ENCODE assay signal across 17 cellular contexts in genomic region chr13:25148005-25148798, GRCh38. TPM values are rescaled to one million over a fixed set of nuclear protein-coding genes. Genes with fewer than 3 reads are reported as not detected.
A peak's percentile ranks its signal among the peaks of the same experiment; 100 is the strongest.
DNase-seq lines count a peak whose midpoint lies in the region; ATAC-seq lines count a peak whose summit lies in the region.
"Had no signal": no experiment of that assay in that cellular context is flagged by ENCODE, and none has a peak within 500 bp of the region (broad histone marks: within the 10 kb centered on the region; RNA-seq: fewer than 3 reads in every experiment).

No MANE protein-coding gene starts in this region.

- in situ Hi-C loops in ACHN (cut with HindIII; ENCODE audit: low pct_ligation_motif_present, low pct_unique_long_range_greater_than_20kb, low sequenced_read_pairs), result no loop called here

- no peaks in the 10 kb centered on the region for H3K9me3 Mint-ChIP-seq in activated CD4-positive, alpha-beta T cell treated with anti-CD3 and anti-CD28 coated beads, Interleukin-2, amount 10 ng/mL, durations not matched to agents 24 days and 14 days
- H3K9me3 Mint-ChIP-seq: activated naive CD8-positive, alpha-beta T cell treated with anti-CD3 and anti-CD28 coated beads, Interleukin-2, amount 50 U/mL, for 24 hours; activated T-cell treated with anti-CD3 and anti-CD28 coated beads, Interleukin-2, amount 50 U/mL, for 72 hours; central memory CD8-positive, alpha-beta T cell had no signal

- peaks cover 11% of the 10 kb centered on the region for H3K27me3 Mint-ChIP-seq in activated CD4-positive, alpha-beta T cell treated with anti-CD3 and anti-CD28 coated beads, Interleukin-2, amount 10 ng/mL, durations not matched to agents 24 days and 14 days

- intact Hi-C loops in activated CD4-positive, alpha-beta T cell treated with anti-CD3 and anti-CD28 coated beads, Interleukin-2, amount 10 ng/mL, durations not matched to agents 24 days and 14 days (cut with micrococcal nuclease), result no loop called here

- no peak for DNase-seq in activated CD4-positive, CD25-positive, alpha-beta regulatory T cell treated with anti-CD3 and anti-CD28 coated beads, Interleukin-2, amount 50 U/mL, for 72 hours
- DNase-seq in activated effector memory CD4-positive, alpha-beta T cell treated with Interleukin-2 at 50 U/mL for 16 hours, result no peak
- DNase-seq in ecto neural progenitor cell (ENCODE audit: low spot score), result no peak
- no peak for DNase-seq in activated CD4-positive, alpha-beta T cell treated with anti-CD3 and anti-CD28 coated beads, Interleukin-2, amount 10 ng/mL, durations not matched to agents 24 days and 14 days
- DNase-seq in ACHN, result no peak
- DNase-seq: activated naive CD8-positive, alpha-beta T cell treated with anti-CD3 and anti-CD28 coated beads, Interleukin-2, amount 50 U/mL, for 24 hours; activated T-cell treated with anti-CD3 and anti-CD28 coated beads, Interleukin-2, amount 50 U/mL, for 72 hours; foreskin fibroblast; left ventricle myocardium superior; NCI-H446; posterior cingulate gyrus; stomach had no signal

- no peak overlapping the region for H3K4me3 Mint-ChIP-seq in activated CD4-positive, alpha-beta T cell treated with anti-CD3 and anti-CD28 coated beads, Interleukin-2, amount 10 ng/mL, durations not matched to agents 24 days and 14 days
- H3K4me3 Mint-ChIP-seq: activated naive CD8-positive, alpha-beta T cell treated with anti-CD3 and anti-CD28 coated beads, Interleukin-2, amount 50 U/mL, for 24 hours; activated T-cell treated with anti-CD3 and anti-CD28 coated beads, Interleukin-2, amount 50 U/mL, for 72 hours; central memory CD8-positive, alpha-beta T cell had no signal

- peak; percentile 9 to 36 for ATAC-seq in activated CD4-positive, CD25-positive, alpha-beta regulatory T cell treated with anti-CD3 and anti-CD28 coated beads, Interleukin-2, amount 50 U/mL, for 24 hours
- ATAC-seq in HG02623 (IDR thresholded peaks at IDR 0.05; ENCODE audit: unreplicated experiment), result peak; percentile 74
- peak; percentile 78 for ATAC-seq in HG03565 (IDR thresholded peaks at IDR 0.05; ENCODE audit: unreplicated experiment)
- ATAC-seq: activated naive CD8-positive, alpha-beta T cell treated with anti-CD3 and anti-CD28 coated beads, Interleukin-2, amount 50 U/mL, for 24 hours; left ventricle myocardium superior had no signal

- no peaks in the 10 kb centered on the region for H3K4me1 Mint-ChIP-seq in activated CD4-positive, alpha-beta T cell treated with anti-CD3 and anti-CD28 coated beads, Interleukin-2, amount 10 ng/mL, durations not matched to agents 24 days and 14 days
- H3K4me1 Mint-ChIP-seq: activated naive CD8-positive, alpha-beta T cell treated with anti-CD3 and anti-CD28 coated beads, Interleukin-2, amount 50 U/mL, for 24 hours; central memory CD8-positive, alpha-beta T cell had no signal

- no peaks in the 10 kb centered on the region for H3K36me3 Mint-ChIP-seq in activated CD4-positive, alpha-beta T cell treated with anti-CD3 and anti-CD28 coated beads, Interleukin-2, amount 10 ng/mL, durations not matched to agents 24 days and 14 days (ENCODE audit: low read depth)

- H3K27ac Mint-ChIP-seq in activated CD4-positive, alpha-beta T cell treated with anti-CD3 and anti-CD28 coated beads, Interleukin-2, amount 10 ng/mL, durations not matched to agents 24 days and 14 days, result no peak overlapping the region
- H3K27ac Mint-ChIP-seq: activated naive CD8-positive, alpha-beta T cell treated with anti-CD3 and anti-CD28 coated beads, Interleukin-2, amount 50 U/mL, for 24 hours; activated T-cell treated with anti-CD3 and anti-CD28 coated beads, Interleukin-2, amount 50 U/mL, for 72 hours had no signal

RNA-seq across cellular contexts. Expression of gene AMER2, which starts 23.9 kb away (rescaled TPM):
- total RNA-seq in activated CD4-positive, alpha-beta T cell treated with anti-CD3 and anti-CD28 coated beads, Interleukin-2, amount 10 ng/mL, durations not matched to agents 24 days and 14 days, result not detected in 2 replicates
- total RNA-seq: left ventricle myocardium superior, SJSA1 had no signal

RNA-seq across cellular contexts. Expression of gene PABPC3, which starts 52.3 kb away (rescaled TPM):
- 0.43 and 0.54 TPM in 2 replicates for total RNA-seq in activated CD4-positive, alpha-beta T cell treated with anti-CD3 and anti-CD28 coated beads, Interleukin-2, amount 10 ng/mL, durations not matched to agents 24 days and 14 days

Comparison
In these comparisons a context has a peak if more than half of its experiments do, and no peak if none do; other contexts are left out.
1. ATAC-seq: peak in every context shown above with its lines; median percentile 78 in HG03565; 74 in HG02623; 22 in activated CD4-positive, CD25-positive, alpha-beta regulatory T cell treated with anti-CD3 and anti-CD28 coated beads, Interleukin-2, amount 50 U/mL, for 24 hours.